Comparison of ENCODE assay signal across 15 cellular contexts in the genomic region with DNA sequence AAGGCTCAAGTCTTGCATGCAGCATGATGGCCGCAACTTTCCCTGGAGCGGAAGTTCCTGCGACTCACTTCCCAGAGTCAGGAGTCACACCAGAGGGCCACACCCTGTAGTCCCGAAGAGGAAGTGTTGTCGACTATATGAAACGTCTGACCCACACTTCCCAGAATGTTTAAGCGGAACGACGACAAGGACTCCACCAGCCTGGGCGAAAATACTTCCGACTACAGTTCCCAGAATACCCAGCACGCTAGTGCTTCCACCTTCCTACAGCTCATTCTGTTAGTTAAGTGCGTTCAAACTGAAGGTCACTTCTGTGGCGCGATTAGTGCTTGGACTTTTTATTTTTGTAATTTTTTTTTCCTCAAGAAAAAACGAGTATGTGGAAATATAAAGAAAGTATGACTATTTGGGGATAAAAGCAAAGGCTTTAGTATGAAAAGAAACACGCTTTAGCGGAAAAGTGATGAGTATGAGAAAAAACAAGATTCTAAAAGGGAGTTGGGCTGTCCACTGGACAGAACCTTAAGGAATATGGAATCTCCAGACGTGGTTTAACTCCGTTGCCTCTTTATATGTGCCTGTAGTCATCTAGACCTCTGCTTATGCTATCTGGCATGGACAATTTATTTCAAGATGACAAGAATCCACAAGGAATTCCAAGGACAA. TPM values are rescaled to one million over a fixed set of nuclear protein-coding genes. Genes with fewer than 3 reads are reported as not detected.
DNase-seq lines count a peak whose midpoint lies in the region; ATAC-seq, FAIRE-seq and TF ChIP-seq lines count a peak whose summit lies in the region.
"Had no signal": no experiment of that assay in that cellular context is flagged by ENCODE, and none has a peak within 500 bp of the region (broad histone marks: within the 10 kb centered on the region; RNA-seq: fewer than 3 reads in every experiment).

No MANE protein-coding gene starts in this region.

- H3K4me1 ChIP-seq in A549, result no peaks in the 10 kb centered on the region
- no peaks in the 10 kb centered on the region for H3K4me1 ChIP-seq in GM23248 (ENCODE audit: insufficient read depth)
- H3K4me1 ChIP-seq: BE2C had no signal

- no peaks in the 10 kb centered on the region for H3K79me2 ChIP-seq in GM23248 (ENCODE audit: insufficient read depth)

- WGBS in A549 (ENCODE audit: missing lambda C conversion rate), result 54% methylated on average over 20 of the region's 20 CpGs
- 23 to 25% methylated on average over 20 of the region's 20 CpGs for WGBS in GM23248 (ENCODE audit: low coverage in 1 of 2, low lambda C conversion rate in 2 of 2, missing lambda C conversion rate in 2 of 2), 2 experiments

- H3K4me2 ChIP-seq in A549 (no peak overlapping the region), GM23248 (ENCODE audit: unreplicated experiment) (no peak overlapping the region)

- no peaks in the 10 kb centered on the region for H4K20me1 ChIP-seq in GM23248 (ENCODE audit: insufficient read depth)

- FAIRE-seq in A549 (lab: Jason Lieb, UNC) (peak; percentile 98), bronchial epithelial cell (lab: Jason Lieb, UNC) (peak; percentile 95)
- FAIRE-seq: A204.1 had no signal

- no peak overlapping the region for H3K9ac ChIP-seq in GM23248

- CTCF ChIA-PET in A549 (lab: Yijun Ruan, JAX), result no interaction called here

- H3K4me3 ChIP-seq in A549 (no peak overlapping the region), GM23248 (no peak overlapping the region), bronchial epithelial cell (ENCODE audit: low read depth, low read length) (no peak overlapping the region)

- H2AFZ ChIP-seq in GM23248, result peak overlapping the region; percentile 58

- in situ Hi-C loops in GM23248 (cut with MboI), result no loop called here

- TF ChIP-seq EP300 in A549 (IDR thresholded peaks at IDR 0.05), result no peak

- H3K36me3 ChIP-seq in GM23248 (ENCODE audit: low read depth), result no peaks in the 10 kb centered on the region
- H3K36me3 ChIP-seq in bronchial epithelial cell (ENCODE audit: control insufficient read depth, insufficient read depth, low read length), result no peaks in the 10 kb centered on the region
- H3K36me3 ChIP-seq: BE2C had no signal

- no peaks in the 10 kb centered on the region for H3K27me3 ChIP-seq in GM23248 (replicated peaks; ENCODE audit: insufficient read depth)
- H3K27me3 ChIP-seq in bronchial epithelial cell (ENCODE audit: control insufficient read depth, insufficient read depth, low read length), result no peaks in the 10 kb centered on the region
- H3K27me3 ChIP-seq: BE2C had no signal

- no peak overlapping the region for H3K27ac ChIP-seq in A549
- H3K27ac ChIP-seq in GM23248, result no peak overlapping the region
- H3K27ac ChIP-seq: C4-2B had no signal

- no peak for TF ChIP-seq POLR2A in A549 (IDR thresholded peaks at IDR 0.05; ENCODE audit: low read length)

- TF ChIP-seq CTCF in A549 (IDR thresholded peaks at IDR 0.05) (no peak), bronchial epithelial cell (IDR thresholded peaks at IDR 0.05; ENCODE audit: insufficient read depth, low read length, severe bottlenecking) (no peak)

- ATAC-seq in A549 (no peak), HG03045 (IDR thresholded peaks at IDR 0.05; ENCODE audit: unreplicated experiment) (no peak)

- no peaks in the 10 kb centered on the region for H3F3A ChIP-seq in GM23248 (ENCODE audit: insufficient read depth)

- H3K9me3 ChIP-seq in A549, result peaks cover 56% of the 10 kb centered on the region; the same call in 2 of the 3 replicates
- no peaks in the 10 kb centered on the region for H3K9me3 ChIP-seq in GM23248 (ENCODE audit: low read depth)
- H3K9me3 ChIP-seq: BE2C had no signal

- TF ChIP-seq RAD21 in A549 (conservative IDR thresholded peaks at IDR 0.05 in 1 of 2, IDR thresholded peaks at IDR 0.05 in 1 of 2), result no peak

- POLR2A ChIA-PET in A549 (lab: Yijun Ruan, JAX), result no interaction called here

- DNase-seq in A549 (ENCODE audit: low read depth in 1 of 2, low spot score in 1 of 2) (no peak), GM23248 (no peak), NCI-H2227 treated with DMSO at 0.1 percent for 48 hours (lab: John Stamatoyannopoulos, UW) (peak; percentile 16), bronchial epithelial cell (ENCODE audit: low read depth) (no peak), cerebellar nuclear complex (lab: John Stamatoyannopoulos, UW) (no peak), NCI-H526 (lab: John Stamatoyannopoulos, UW) (no peak)
- DNase-seq: BE2C; CD4-positive, alpha-beta memory T cell; DND-41; GF-D8; HCEC 1CT; HFFc6 had no signal

- H3K9me2 ChIP-seq in GM23248 (ENCODE audit: insufficient read depth), result no peaks in the 10 kb centered on the region

TF ChIP-seq in A549, 52 proteins besides CTCF, POLR2A, EP300 and RAD21:
- TF ChIP-seq NFE2L2 (conservative IDR thresholded peaks at IDR 0.05; ENCODE audit: low read length) (no peak), ZNF302 (CRISPR knock-in tag; IDR thresholded peaks at IDR 0.05) (no peak), GATA3 (IDR thresholded peaks at IDR 0.05; ENCODE audit: borderline replicate concordance) (no peak), FOXS1 (CRISPR knock-in tag; IDR thresholded peaks at IDR 0.05) (no peak), MAFK (IDR thresholded peaks at IDR 0.05; ENCODE audit: partially characterized antibody) (peak; percentile 51), CBX8 (IDR thresholded peaks at IDR 0.05) (no peak)
- TF ChIP-seq, protein P1, sequence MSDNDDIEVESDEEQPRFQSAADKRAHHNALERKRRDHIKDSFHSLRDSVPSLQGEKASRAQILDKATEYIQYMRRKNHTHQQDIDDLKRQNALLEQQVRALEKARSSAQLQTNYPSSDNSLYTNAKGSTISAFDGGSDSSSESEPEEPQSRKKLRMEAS (IDR thresholded peaks at IDR 0.05), result no peak

RNA-seq across cellular contexts. Expression of a gene that starts 15.5 kb away (rescaled TPM):
- polyA plus RNA-seq in A549 (2011; rRNA removed) (5.6 and 6.9 TPM in 2 replicates), A549 (2017; fragmentation: RNase III; extraction: RNeasy Plus Mini Kit Qiagen cat#74134 plus additional on column Dnase treatment) (3.3 to 3.5 TPM (median 3.5 TPM) in 3 replicates), GM23248 (2016; fragmentation: Nextera tagmentation; extraction: Ambion mirVana) (4.2 and 5.6 TPM in 2 replicates)
- polyA plus RNA-seq in A549 (2012; cell fraction: cytosol; rRNA removed), result 0.44 and 0.48 TPM in 2 replicates
- 0.94 and 1.2 TPM in 2 replicates for polyA plus RNA-seq in A549 (2012; cell fraction: nucleus; rRNA removed)
- polyA minus RNA-seq in A549 (2011; rRNA and poly(A)+ RNA removed), result 4.9 and 5.4 TPM in 2 replicates
- total RNA-seq in GM23248 (2014; rRNA removed; shearing (Covaris generic)), result 5.6 and 5.7 TPM in 2 replicates
- 5.0 and 7.2 TPM in 2 replicates for total RNA-seq in bronchial epithelial cell
- polyA plus RNA-seq: CD4-positive, alpha-beta memory T cell had no signal

RNA-seq across cellular contexts. Expression of a gene that starts 29.5 kb away (rescaled TPM):
- polyA plus RNA-seq in A549 (2011; rRNA removed) (5.7 and 6.4 TPM in 2 replicates), A549 (2017; fragmentation: RNase III; extraction: RNeasy Plus Mini Kit Qiagen cat#74134 plus additional on column Dnase treatment) (2.8 to 4.3 TPM (median 2.9 TPM) in 3 replicates), GM23248 (2016; fragmentation: Nextera tagmentation; extraction: Ambion mirVana) (0.99 and 1.1 TPM in 2 replicates)
- polyA plus RNA-seq in A549 (2012; cell fraction: cytosol; rRNA removed), result 0.65 and 0.71 TPM in 2 replicates
- 0.73 and 1.1 TPM in 2 replicates for polyA plus RNA-seq in A549 (2012; cell fraction: nucleus; rRNA removed)
- 5.1 and 6.9 TPM in 2 replicates for polyA minus RNA-seq in A549 (2011; rRNA and poly(A)+ RNA removed)
- total RNA-seq in GM23248 (2014; rRNA removed; shearing (Covaris generic)), result 2.1 and 4.3 TPM in 2 replicates
- 2.2 and 4.5 TPM in 2 replicates for total RNA-seq in bronchial epithelial cell
